Comparison of ENCODE assay signal across 2 cellular contexts in genomic region chr2:1625281-1626001, GRCh38.
TF ChIP-seq lines count a peak whose summit lies in the region.

No MANE protein-coding gene starts in this region.

TF ChIP-seq in A549, 52 proteins besides CTCF, POLR2A, EP300 and RAD21 (continued from another document):
- no peak for TF ChIP-seq HMGXB4 (CRISPR knock-in tag; IDR thresholded peaks at IDR 0.05; ENCODE audit: borderline replicate concordance)
- TF ChIP-seq TP53 (CRISPR knock-in tag; IDR thresholded peaks at IDR 0.05), result no peak
- no peak for TF ChIP-seq ZNF302 (CRISPR knock-in tag; IDR thresholded peaks at IDR 0.05)
- TF ChIP-seq, protein P1, sequence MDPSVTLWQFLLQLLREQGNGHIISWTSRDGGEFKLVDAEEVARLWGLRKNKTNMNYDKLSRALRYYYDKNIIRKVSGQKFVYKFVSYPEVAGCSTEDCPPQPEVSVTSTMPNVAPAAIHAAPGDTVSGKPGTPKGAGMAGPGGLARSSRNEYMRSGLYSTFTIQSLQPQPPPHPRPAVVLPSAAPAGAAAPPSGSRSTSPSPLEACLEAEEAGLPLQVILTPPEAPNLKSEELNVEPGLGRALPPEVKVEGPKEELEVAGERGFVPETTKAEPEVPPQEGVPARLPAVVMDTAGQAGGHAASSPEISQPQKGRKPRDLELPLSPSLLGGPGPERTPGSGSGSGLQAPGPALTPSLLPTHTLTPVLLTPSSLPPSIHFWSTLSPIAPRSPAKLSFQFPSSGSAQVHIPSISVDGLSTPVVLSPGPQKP (IDR thresholded peaks at IDR 0.05; ENCODE audit: low read depth, low read length), result no peak
- TF ChIP-seq CBX2 (IDR thresholded peaks at IDR 0.05; ENCODE audit: borderline replicate concordance, low read depth), result no peak
- TF ChIP-seq HOXA7 (CRISPR knock-in tag; IDR thresholded peaks at IDR 0.05), result no peak
- TF ChIP-seq KDM1A (IDR thresholded peaks at IDR 0.05; ENCODE audit: low read depth), result no peak
- no peak for TF ChIP-seq JUNB (IDR thresholded peaks at IDR 0.05)
- TF ChIP-seq RFX5 (IDR thresholded peaks at IDR 0.05), result no peak
- no peak for TF ChIP-seq REST (IDR thresholded peaks at IDR 0.05)
- no peak for TF ChIP-seq ZC3H11A (IDR thresholded peaks at IDR 0.05)
- TF ChIP-seq, protein P2, sequence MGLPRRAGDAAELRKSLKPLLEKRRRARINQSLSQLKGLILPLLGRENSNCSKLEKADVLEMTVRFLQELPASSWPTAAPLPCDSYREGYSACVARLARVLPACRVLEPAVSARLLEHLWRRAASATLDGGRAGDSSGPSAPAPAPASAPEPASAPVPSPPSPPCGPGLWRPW (IDR thresholded peaks at IDR 0.05), result no peak
- TF ChIP-seq, protein P3, sequence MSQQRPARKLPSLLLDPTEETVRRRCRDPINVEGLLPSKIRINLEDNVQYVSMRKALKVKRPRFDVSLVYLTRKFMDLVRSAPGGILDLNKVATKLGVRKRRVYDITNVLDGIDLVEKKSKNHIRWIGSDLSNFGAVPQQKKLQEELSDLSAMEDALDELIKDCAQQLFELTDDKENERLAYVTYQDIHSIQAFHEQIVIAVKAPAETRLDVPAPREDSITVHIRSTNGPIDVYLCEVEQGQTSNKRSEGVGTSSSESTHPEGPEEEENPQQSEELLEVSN (IDR thresholded peaks at IDR 0.05; ENCODE audit: borderline replicate concordance, low read depth), result no peak
- TF ChIP-seq MAFK (IDR thresholded peaks at IDR 0.05; ENCODE audit: partially characterized antibody), result no peak
- TF ChIP-seq HOXB5 (CRISPR knock-in tag; IDR thresholded peaks at IDR 0.05), result no peak
- no peak for TF ChIP-seq NFE2L2 (conservative IDR thresholded peaks at IDR 0.05; ENCODE audit: low read length)
- TF ChIP-seq, protein P4, sequence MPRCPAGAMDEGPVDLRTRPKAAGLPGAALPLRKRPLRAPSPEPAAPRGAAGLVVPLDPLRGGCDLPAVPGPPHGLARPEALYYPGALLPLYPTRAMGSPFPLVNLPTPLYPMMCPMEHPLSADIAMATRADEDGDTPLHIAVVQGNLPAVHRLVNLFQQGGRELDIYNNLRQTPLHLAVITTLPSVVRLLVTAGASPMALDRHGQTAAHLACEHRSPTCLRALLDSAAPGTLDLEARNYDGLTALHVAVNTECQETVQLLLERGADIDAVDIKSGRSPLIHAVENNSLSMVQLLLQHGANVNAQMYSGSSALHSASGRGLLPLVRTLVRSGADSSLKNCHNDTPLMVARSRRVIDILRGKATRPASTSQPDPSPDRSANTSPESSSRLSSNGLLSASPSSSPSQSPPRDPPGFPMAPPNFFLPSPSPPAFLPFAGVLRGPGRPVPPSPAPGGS (IDR thresholded peaks at IDR 0.05), result no peak

TF ChIP-seq in H1, 55 proteins besides CTCF, POLR2A, EP300 and RAD21 (continued from another document and continues in another):
- TF ChIP-seq KDM4A (IDR thresholded peaks at IDR 0.05; ENCODE audit: low read depth, low read length, severe bottlenecking) (no peak), GTF2F1 (IDR thresholded peaks at IDR 0.05; ENCODE audit: borderline replicate concordance, low read depth, low read length) (peak; percentile 87; the same call in 1 of the 2 replicates), TEAD4 (IDR thresholded peaks at IDR 0.05; ENCODE audit: low read depth, low read length) (peak; percentile 98), NRF1 (IDR thresholded peaks at IDR 0.05; ENCODE audit: low read depth, low read length) (no peak), RXRA (IDR thresholded peaks at IDR 0.05; ENCODE audit: insufficient read depth, low read depth, low read length) (0 out of 2 replicates have a peak, but pooled peaks have one; percentile 59), SP1 (IDR thresholded peaks at IDR 0.05; ENCODE audit: low read depth, low read length) (peak; percentile 90), BRCA1 (IDR thresholded peaks at IDR 0.05; ENCODE audit: low read depth, low read length) (no peak), BCL11A (IDR thresholded peaks at IDR 0.05; ENCODE audit: low read depth in 2 of 2, low read length in 2 of 2) (peak in 1 of 2 experiments; percentile 10), CBX8 (IDR thresholded peaks at IDR 0.05; ENCODE audit: borderline replicate concordance, low read depth, low read length) (no peak), KDM5A (IDR thresholded peaks at IDR 0.05; ENCODE audit: low read length) (no peak), CHD2 (IDR thresholded peaks at IDR 0.05; ENCODE audit: low read length) (peak; percentile 76), SUZ12 (IDR thresholded peaks at IDR 0.05; ENCODE audit: low read length) (no peak), SAP30 (IDR thresholded peaks at IDR 0.05; ENCODE audit: insufficient read depth, insufficient replicate concordance, low read length) (no peak), FOSL1 (IDR thresholded peaks at IDR 0.05; ENCODE audit: insufficient read depth, low read depth, low read length) (no peak), EGR1 (IDR thresholded peaks at IDR 0.05; ENCODE audit: borderline replicate concordance, low read depth, low read length) (no peak), SP2 (IDR thresholded peaks at IDR 0.05; ENCODE audit: low read length) (no peak), TBP (IDR thresholded peaks at IDR 0.05; ENCODE audit: low read depth, low read length) (peak; percentile 30; the same call in 1 of the 2 replicates), ZNF274 (IDR thresholded peaks at IDR 0.05; ENCODE audit: borderline replicate concordance, extremely low read depth, low read length) (no peak), POLR2AphosphoS5 (IDR thresholded peaks at IDR 0.05; ENCODE audit: low read depth, low read length) (peak; percentile 83), CHD7 (IDR thresholded peaks at IDR 0.05; ENCODE audit: insufficient replicate concordance, low read length) (no peak), TCF12 (IDR thresholded peaks at IDR 0.05; ENCODE audit: low read depth, low read length) (peak; percentile 100), RBBP5 (IDR thresholded peaks at IDR 0.05; ENCODE audit: borderline replicate concordance, low read depth, low read length) (peak; percentile 99), MAFK (IDR thresholded peaks at IDR 0.05; ENCODE audit: low read depth, low read length) (no peak), CEBPB (IDR thresholded peaks at IDR 0.05; ENCODE audit: low read depth, low read length) (0 out of 2 replicates have a peak, but pooled peaks have one; percentile 57), JUN (IDR thresholded peaks at IDR 0.05; ENCODE audit: low read depth, low read length) (peak; percentile 54; the same call in 1 of the 2 replicates), CREB1 (IDR thresholded peaks at IDR 0.05) (no peak), JUND (IDR thresholded peaks at IDR 0.05; ENCODE audit: low read length) (peak; percentile 63; the same call in 1 of the 2 replicates), RFX5 (IDR thresholded peaks at IDR 0.05; ENCODE audit: borderline replicate concordance, low read depth, low read length) (no peak), SIX5 (IDR thresholded peaks at IDR 0.05; ENCODE audit: low read depth, low read length) (no peak), SRF (IDR thresholded peaks at IDR 0.05; ENCODE audit: low read depth, low read length) (no peak), NANOG (IDR thresholded peaks at IDR 0.05; ENCODE audit: insufficient read depth, low read depth, low read length, poor library complexity, severe bottlenecking) (peak; percentile 72), CBX5 (IDR thresholded peaks at IDR 0.05; ENCODE audit: low read depth, low read length) (no peak), SIN3A (conservative IDR thresholded peaks at IDR 0.05 in 1 of 2, IDR thresholded peaks at IDR 0.05 in 1 of 2; ENCODE audit: low read depth in 1 of 2, low read length in 2 of 2) (peak in 1 of 2 experiments; percentile 21; a peak in 1 of 4 replicates), EZH2 (IDR thresholded peaks at IDR 0.05; ENCODE audit: low read depth, low read length, severe bottlenecking) (no peak), BACH1 (IDR thresholded peaks at IDR 0.05; ENCODE audit: low read length) (peak; percentile 61; the same call in 1 of the 2 replicates), TAF7 (optimal IDR thresholded peaks at IDR 0.05; ENCODE audit: borderline replicate concordance, low read depth, low read length) (no peak)
- TF ChIP-seq, protein P5, sequence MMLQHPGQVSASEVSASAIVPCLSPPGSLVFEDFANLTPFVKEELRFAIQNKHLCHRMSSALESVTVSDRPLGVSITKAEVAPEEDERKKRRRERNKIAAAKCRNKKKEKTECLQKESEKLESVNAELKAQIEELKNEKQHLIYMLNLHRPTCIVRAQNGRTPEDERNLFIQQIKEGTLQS (IDR thresholded peaks at IDR 0.05; ENCODE audit: insufficient read depth, low read depth, low read length), result no peak
- TF ChIP-seq, protein P6, sequence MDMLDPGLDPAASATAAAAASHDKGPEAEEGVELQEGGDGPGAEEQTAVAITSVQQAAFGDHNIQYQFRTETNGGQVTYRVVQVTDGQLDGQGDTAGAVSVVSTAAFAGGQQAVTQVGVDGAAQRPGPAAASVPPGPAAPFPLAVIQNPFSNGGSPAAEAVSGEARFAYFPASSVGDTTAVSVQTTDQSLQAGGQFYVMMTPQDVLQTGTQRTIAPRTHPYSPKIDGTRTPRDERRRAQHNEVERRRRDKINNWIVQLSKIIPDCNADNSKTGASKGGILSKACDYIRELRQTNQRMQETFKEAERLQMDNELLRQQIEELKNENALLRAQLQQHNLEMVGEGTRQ (IDR thresholded peaks at IDR 0.05; ENCODE audit: low read length), result no peak; the same call in 1 of the 2 replicates
- TF ChIP-seq, protein P7, sequence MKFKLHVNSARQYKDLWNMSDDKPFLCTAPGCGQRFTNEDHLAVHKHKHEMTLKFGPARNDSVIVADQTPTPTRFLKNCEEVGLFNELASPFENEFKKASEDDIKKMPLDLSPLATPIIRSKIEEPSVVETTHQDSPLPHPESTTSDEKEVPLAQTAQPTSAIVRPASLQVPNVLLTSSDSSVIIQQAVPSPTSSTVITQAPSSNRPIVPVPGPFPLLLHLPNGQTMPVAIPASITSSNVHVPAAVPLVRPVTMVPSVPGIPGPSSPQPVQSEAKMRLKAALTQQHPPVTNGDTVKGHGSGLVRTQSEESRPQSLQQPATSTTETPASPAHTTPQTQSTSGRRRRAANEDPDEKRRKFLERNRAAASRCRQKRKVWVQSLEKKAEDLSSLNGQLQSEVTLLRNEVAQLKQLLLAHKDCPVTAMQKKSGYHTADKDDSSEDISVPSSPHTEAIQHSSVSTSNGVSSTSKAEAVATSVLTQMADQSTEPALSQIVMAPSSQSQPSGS (IDR thresholded peaks at IDR 0.05; ENCODE audit: low read length), result peak; percentile 89; the same call in 1 of the 2 replicates
